ENCODE assay signal across 8 cellular contexts in genomic region chr14:64303471-64303917, GRCh38. TPM values are rescaled to one million over a fixed set of nuclear protein-coding genes. Genes with fewer than 3 reads are reported as not detected.
DNase-seq lines count a peak whose midpoint lies in the region; ATAC-seq and TF ChIP-seq lines count a peak whose summit lies in the region.

No MANE protein-coding gene starts in this region.

- no peaks in the 10 kb centered on the region for H3K9me3 ChIP-seq in BE2C
- no peaks in the 10 kb centered on the region for H3K9me3 ChIP-seq in WERI-Rb-1 (ENCODE audit: severe bottlenecking)

- TF ChIP-seq CTCF in BE2C (IDR thresholded peaks at IDR 0.05; ENCODE audit: low read depth, low read length) (peak; percentile 81), WERI-Rb-1 (IDR thresholded peaks at IDR 0.05; ENCODE audit: low read depth, low read length) (peak; percentile 44)

- no peak overlapping the region for H3K4me3 ChIP-seq in BE2C (ENCODE audit: low read depth, low read length)
- H3K4me3 ChIP-seq in WERI-Rb-1 (ENCODE audit: low read depth, low read length) = no peak overlapping the region

- no peaks in the 10 kb centered on the region for H3K36me3 ChIP-seq in BE2C
- H3K36me3 ChIP-seq in WERI-Rb-1 = no peaks in the 10 kb centered on the region

- H3K4me1 ChIP-seq in BE2C = no peaks in the 10 kb centered on the region

- DNase-seq in BE2C (no peak), NCI-H2107 treated with DMSO at 0.1 percent for 48 hours (lab: John Stamatoyannopoulos, UW; ENCODE audit: unreplicated experiment) (peak; percentile 95), WERI-Rb-1 (no peak), glomerular visceral epithelial cell (ENCODE audit: extremely low spot score) (peak; percentile 62), renal cortical epithelial cell (ENCODE audit: low read depth) (peak; percentile 75), GF-D8 (lab: John Stamatoyannopoulos, UW) (no peak)

- H3K27me3 ChIP-seq in BE2C (no peaks in the 10 kb centered on the region), WERI-Rb-1 (ENCODE audit: insufficient read depth, low read depth, severe bottlenecking) (no peaks in the 10 kb centered on the region)

- ATAC-seq in GM21360 (IDR thresholded peaks at IDR 0.05; ENCODE audit: unreplicated experiment) = peak; percentile 41
- ATAC-seq in GM21619 (IDR thresholded peaks at IDR 0.05; ENCODE audit: unreplicated experiment) = no peak

- H3K27ac ChIP-seq in WERI-Rb-1 = no peak overlapping the region

RNA-seq across cellular contexts. Expression of gene ESR2, which starts 9.3 kb away (rescaled TPM):
- 0.49 TPM for polyA plus RNA-seq in BE2C (2012; ENCODE audit: insufficient read depth, insufficient read length, low read depth)
- total RNA-seq in renal cortical epithelial cell = 0.20 TPM in 1 of 2 replicates, not detected in the other

Comparison
In these comparisons a context has a peak if more than half of its experiments do, and no peak if none do; other contexts are left out.
1. DNase-seq: peak in NCI-H2107 treated with DMSO at 0.1 percent for 48 hours (single experiment), glomerular visceral epithelial cell (single experiment) and renal cortical epithelial cell (single experiment); none in BE2C (single experiment), WERI-Rb-1 (single experiment) and GF-D8 (single experiment).